ENCODE assay signal across 8 cellular contexts in the genomic region with DNA sequence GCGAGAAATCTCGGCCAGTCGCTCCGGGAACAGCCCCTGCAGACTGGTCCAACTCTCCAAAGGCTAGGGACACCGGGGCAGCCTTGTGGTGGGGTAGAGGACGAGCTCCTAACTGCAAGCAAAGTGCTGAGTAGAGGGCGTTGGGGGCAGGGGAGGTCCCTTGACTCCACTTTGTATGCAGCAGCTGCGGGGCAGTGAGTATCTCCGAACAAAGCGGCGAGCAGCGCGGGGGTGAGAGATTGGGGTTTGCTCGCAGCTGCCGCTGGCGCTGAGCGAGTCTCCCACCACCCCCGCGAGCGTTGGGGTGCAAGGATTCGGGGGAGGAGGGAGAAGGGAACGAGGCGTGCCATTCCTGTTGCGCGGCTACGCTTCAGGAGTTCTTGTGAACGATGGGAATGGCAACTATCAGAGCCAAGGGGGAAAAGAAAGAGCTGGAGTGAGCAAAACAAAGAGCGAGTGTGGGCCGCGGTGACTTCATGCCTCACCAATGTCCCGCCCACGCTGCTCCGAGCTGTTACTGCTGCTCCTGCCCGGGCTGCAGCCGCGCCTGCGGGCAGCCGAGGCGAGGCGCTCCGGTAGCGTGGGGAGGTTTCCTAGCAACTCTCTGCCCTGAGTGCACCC. TPM values are rescaled to one million over a fixed set of nuclear protein-coding genes. Genes with fewer than 3 reads are reported as not detected.
DNase-seq lines count a peak whose midpoint lies in the region; ATAC-seq and TF ChIP-seq lines count a peak whose summit lies in the region.

No MANE protein-coding gene starts in this region.

- peak; percentile 76 to 91 (median 82) for ATAC-seq in right lobe of liver

- H3K4me1 Mint-ChIP-seq in HFFc6 (ENCODE audit: low read depth) = peaks cover 23% of the 10 kb centered on the region

- H3K27me3 ChIP-seq in right lobe of liver = peaks cover 0 to 17% of the 10 kb centered on the region in 2 donors

- TF ChIP-seq POLR2A in right lobe of liver (IDR thresholded peaks at IDR 0.05) = no peak

- H3K4me1 ChIP-seq in right lobe of liver = peaks cover 0 to 25% (median 2%) of the 10 kb centered on the region in 4 donors

- WGBS in right lobe of liver (ENCODE audit: insufficient coverage, low coverage, low lambda C conversion rate, missing lambda C conversion rate) = under 1% methylated on average over 27 of the region's 42 CpGs

- H3K36me3 ChIP-seq in right lobe of liver = no peaks in the 10 kb centered on the region

- peak overlapping the region; percentile 78 for H3K27ac Mint-ChIP-seq in HFFc6

- H3K27ac ChIP-seq in right lobe of liver = peak overlapping the region in 2 of 3 donors; percentile 2 to 22

- H3K4me3 Mint-ChIP-seq in HFFc6 = peak overlapping the region; percentile 93

- no peaks in the 10 kb centered on the region for H3K36me3 Mint-ChIP-seq in HFFc6 (ENCODE audit: low read depth)

- DNase-seq in SIG-M5 treated with dmso at 0.1 percent for 504 hours (lab: John Stamatoyannopoulos, UW; ENCODE audit: unreplicated experiment) (peak; percentile 31), SIG-M5 (lab: John Stamatoyannopoulos, UW) (no peak), HFFc6 (peak; percentile 73), NCI-H1092 (lab: John Stamatoyannopoulos, UW) (peak; percentile 73), UCSD-AML1 (lab: John Stamatoyannopoulos, UW; ENCODE audit: unreplicated experiment) (peak; percentile 38), dermis blood vessel endothelial cell (peak; percentile 88), right lobe of liver (peak; percentile 54 to 84 (median 74))
- peak; percentile 72 to 73 for DNase-seq in stimulated activated CD4-positive, alpha-beta T cell treated with anti-CD3 and anti-CD28 coated beads, Interleukin-2, amount 100 ng/mL, for 48 hours

- no peaks in the 10 kb centered on the region for H3K9me3 Mint-ChIP-seq in HFFc6

- intact Hi-C loops in right lobe of liver (cut with DNase I) = no loop called here

- TF ChIP-seq CTCF in HFFc6 (IDR thresholded peaks at IDR 0.05) (no peak), right lobe of liver (IDR thresholded peaks at IDR 0.05) (no peak)

- no peaks in the 10 kb centered on the region for H3K9me3 ChIP-seq in right lobe of liver

- H3K4me3 ChIP-seq in right lobe of liver = peak overlapping the region; percentile 42 to 50 (median 48)

- peaks cover 8% of the 10 kb centered on the region for H3K27me3 Mint-ChIP-seq in HFFc6 (ENCODE audit: insufficient read depth)

RNA-seq across cellular contexts. Expression of a gene that starts 0.4 kb away (rescaled TPM):
- not detected for total RNA-seq in HFFc6 (2021; fragmentation: NEBNext Ultra II Directional; extraction: Animal tissue kit (Norgen Biotek cat#: 25700))
- total RNA-seq in dermis blood vessel endothelial cell (8.5 and 8.8 TPM in 2 replicates), right lobe of liver (under 1 TPM; 0.43 to 0.70 (median 0.56) TPM)
